ENCODE assay signal across 20 cellular contexts in genomic region chr11:86938203-86938899, GRCh38.
DNase-seq lines count a peak whose midpoint lies in the region; ATAC-seq and TF ChIP-seq lines count a peak whose summit lies in the region.
"Had no signal": no experiment of that assay in that cellular context is flagged by ENCODE, and none has a peak within 500 bp of the region (broad histone marks: within the 10 kb centered on the region; RNA-seq: fewer than 3 reads in every experiment).

No MANE protein-coding gene starts in this region.

- H3K27ac ChIP-seq in SK-N-MC, result peak overlapping the region; percentile 89
- H3K27ac ChIP-seq: BLaER1, neutrophil, testis had no signal

- peak; percentile 9 for ATAC-seq in HG03280 (IDR thresholded peaks at IDR 0.05; ENCODE audit: unreplicated experiment)
- ATAC-seq in stimulated activated effector memory CD8-positive, alpha-beta T cell treated with anti-CD3 and anti-CD28 coated beads, Interleukin-12 subunit alpha, Interleukin-12 subunit beta, amount 100 ng/mL, for 72 hours, result peak; percentile 24

- H3K9me3 ChIP-seq in SK-N-MC (ENCODE audit: low read depth, low read length), result no peaks in the 10 kb centered on the region
- H3K9me3 ChIP-seq: BLaER1, gastrocnemius medialis, neutrophil, testis had no signal

- no peak overlapping the region for H3K4me3 Mint-ChIP-seq in stimulated activated effector memory CD8-positive, alpha-beta T cell treated with anti-CD3 and anti-CD28 coated beads, Interleukin-12 subunit alpha, Interleukin-12 subunit beta, amount 100 ng/mL, for 72 hours
- H3K4me3 Mint-ChIP-seq: activated CD4-positive, alpha-beta memory T cell treated with anti-CD3 and anti-CD28 coated beads, Interleukin-2, amount 10 ng/mL, durations not matched to agents 7 days and 5 days; activated naive CD8-positive, alpha-beta T cell treated with anti-CD3 and anti-CD28 coated beads, Interleukin-2, amount 10 ng/mL, durations not matched to agents 7 days and 5 days; central memory CD8-positive, alpha-beta T cell had no signal

- no peak for TF ChIP-seq CTCF in epithelial cell of esophagus (IDR thresholded peaks at IDR 0.05; ENCODE audit: insufficient read depth, low read depth, low read length, missing control alignments)

- no peak overlapping the region for H3K27ac Mint-ChIP-seq in stimulated activated effector memory CD8-positive, alpha-beta T cell treated with anti-CD3 and anti-CD28 coated beads, Interleukin-12 subunit alpha, Interleukin-12 subunit beta, amount 100 ng/mL, for 72 hours
- H3K27ac Mint-ChIP-seq: activated CD4-positive, alpha-beta memory T cell treated with anti-CD3 and anti-CD28 coated beads, Interleukin-2, amount 10 ng/mL, durations not matched to agents 7 days and 5 days; activated naive CD8-positive, alpha-beta T cell treated with anti-CD3 and anti-CD28 coated beads, Interleukin-2, amount 10 ng/mL, durations not matched to agents 7 days and 5 days had no signal

- H3K9ac ChIP-seq in SK-N-MC (ENCODE audit: insufficient read length), result peak overlapping the region; percentile 61
- H3K9ac ChIP-seq: BLaER1 had no signal

- DNase-seq in SK-N-MC (ENCODE audit: low read depth, low spot score) (no peak), epithelial cell of esophagus (ENCODE audit: low read depth) (peak; percentile 5), LoVo (ENCODE audit: low spot score) (no peak), kidney glomerular epithelial cell (lab: John Stamatoyannopoulos, UW) (no peak), DMS79 treated with DMSO at 0.1 percent for 48 hours (lab: John Stamatoyannopoulos, UW) (no peak), head of caudate nucleus (no peak)
- DNase-seq in stimulated activated effector memory CD8-positive, alpha-beta T cell treated with anti-CD3 and anti-CD28 coated beads, Interleukin-12 subunit alpha, Interleukin-12 subunit beta, amount 100 ng/mL, for 72 hours (ENCODE audit: low spot score in 2 of 2), result no peak
- DNase-seq: activated CD4-positive, alpha-beta memory T cell treated with anti-CD3 and anti-CD28 coated beads, Interleukin-2, amount 10 ng/mL, durations not matched to agents 7 days and 5 days; activated naive CD8-positive, alpha-beta T cell treated with anti-CD3 and anti-CD28 coated beads, Interleukin-2, amount 10 ng/mL, durations not matched to agents 7 days and 5 days; DMS153; gastrocnemius medialis; NK-92 treated with Interleukin-12 subunit alpha and Interleukin-12 subunit beta, amount 100 ng/mL, for 24 hours; right cardiac atrium; SIG-M5; stimulated activated CD4-positive, alpha-beta T cell treated with anti-CD3 and anti-CD28 coated beads, Interleukin-1b, Interleukin-23, amount 100 ng/mL, for 48 hours; testis had no signal

- H3K36me3 ChIP-seq in SK-N-MC (ENCODE audit: insufficient read depth, low read length), result no peaks in the 10 kb centered on the region
- H3K36me3 ChIP-seq: BLaER1, gastrocnemius medialis, neutrophil had no signal

- no peak overlapping the region for H3K4me3 ChIP-seq in SK-N-MC
- no peak overlapping the region for H3K4me3 ChIP-seq in epithelial cell of esophagus (ENCODE audit: low read length)
- H3K4me3 ChIP-seq: BLaER1, gastrocnemius medialis, testis had no signal

- H3K4me1 Mint-ChIP-seq in stimulated activated effector memory CD8-positive, alpha-beta T cell treated with anti-CD3 and anti-CD28 coated beads, Interleukin-12 subunit alpha, Interleukin-12 subunit beta, amount 100 ng/mL, for 72 hours, result no peaks in the 10 kb centered on the region
- H3K4me1 Mint-ChIP-seq: activated CD4-positive, alpha-beta memory T cell treated with anti-CD3 and anti-CD28 coated beads, Interleukin-2, amount 10 ng/mL, durations not matched to agents 7 days and 5 days; activated naive CD8-positive, alpha-beta T cell treated with anti-CD3 and anti-CD28 coated beads, Interleukin-2, amount 10 ng/mL, durations not matched to agents 7 days and 5 days; central memory CD8-positive, alpha-beta T cell had no signal

- no peaks in the 10 kb centered on the region for H3K36me3 Mint-ChIP-seq in stimulated activated effector memory CD8-positive, alpha-beta T cell treated with anti-CD3 and anti-CD28 coated beads, Interleukin-12 subunit alpha, Interleukin-12 subunit beta, amount 100 ng/mL, for 72 hours
- H3K36me3 Mint-ChIP-seq: activated naive CD8-positive, alpha-beta T cell treated with anti-CD3 and anti-CD28 coated beads, Interleukin-2, amount 10 ng/mL, durations not matched to agents 7 days and 5 days had no signal

- intact Hi-C loops in head of caudate nucleus (cut with DNase I), result no loop called here

- no peaks in the 10 kb centered on the region for H3K9me3 Mint-ChIP-seq in stimulated activated effector memory CD8-positive, alpha-beta T cell treated with anti-CD3 and anti-CD28 coated beads, Interleukin-12 subunit alpha, Interleukin-12 subunit beta, amount 100 ng/mL, for 72 hours
- H3K9me3 Mint-ChIP-seq: activated CD4-positive, alpha-beta memory T cell treated with anti-CD3 and anti-CD28 coated beads, Interleukin-2, amount 10 ng/mL, durations not matched to agents 7 days and 5 days; activated naive CD8-positive, alpha-beta T cell treated with anti-CD3 and anti-CD28 coated beads, Interleukin-2, amount 10 ng/mL, durations not matched to agents 7 days and 5 days; central memory CD8-positive, alpha-beta T cell had no signal
